ENCODE assay signal across 8 cellular contexts in genomic region chr6:27872634-27873028, GRCh38. TPM values are rescaled to one million over a fixed set of nuclear protein-coding genes. Genes with fewer than 3 reads are reported as not detected.
DNase-seq lines count a peak whose midpoint lies in the region; ATAC-seq, FAIRE-seq and TF ChIP-seq lines count a peak whose summit lies in the region.

No MANE protein-coding gene starts in this region.

- H2BK120ac ChIP-seq in mesendoderm (ENCODE audit: low read depth, low read length), result peak overlapping the region; percentile 31

- H3K4me3 Mint-ChIP-seq in activated CD4-positive, alpha-beta T cell treated with anti-CD3 and anti-CD28 coated beads, Interleukin-2, amount 10 ng/mL, durations not matched to agents 7 days and 5 days, result peak overlapping the region; percentile 92
- peak overlapping the region; percentile 90 to 99 (median 95) for H3K4me3 Mint-ChIP-seq in IgD-negative memory B cell

- no peaks in the 10 kb centered on the region for H3K27me3 Mint-ChIP-seq in activated CD4-positive, alpha-beta T cell treated with anti-CD3 and anti-CD28 coated beads, Interleukin-2, amount 10 ng/mL, durations not matched to agents 7 days and 5 days
- no peaks in the 10 kb centered on the region for H3K27me3 Mint-ChIP-seq in IgD-negative memory B cell

- no TSS peak for BruUV-seq in GM12878 (replicated peaks; lab: Mats Ljungman, UMichigan)

- TF ChIP-seq EP300 in GM12878 (IDR thresholded peaks at IDR 0.05; ENCODE audit: borderline replicate concordance in 1 of 2, control insufficient read depth in 1 of 2, low read depth in 2 of 2, low read length in 2 of 2), result no peak

- peak overlapping the region; percentile 96 for H3K18ac ChIP-seq in mesendoderm (ENCODE audit: low read length)

- peak; percentile 37 for DNase-seq in activated CD4-positive, alpha-beta T cell treated with anti-CD3 and anti-CD28 coated beads, Interleukin-2, amount 10 ng/mL, durations not matched to agents 7 days and 5 days
- DNase-seq in activated CD4-positive, alpha-beta T cell treated with anti-CD3 and anti-CD28 coated beads, Interleukin-2, amount 50 U/mL, for 1 hour, result no peak
- no peak for DNase-seq in GM12878 (ENCODE audit: low read depth, low spot score)
- DNase-seq in mesendoderm, result no peak
- no peak for DNase-seq in aorta
- no peak for DNase-seq in GM13976 (ENCODE audit: low spot score)
- no peak for DNase-seq in hypothalamus (lab: John Stamatoyannopoulos, UW)

- POLR2A ChIA-PET in activated CD4-positive, alpha-beta T cell treated with anti-CD3 and anti-CD28 coated beads, Interleukin-2, amount 10 ng/mL, durations not matched to agents 7 days and 5 days (lab: Charles Lee), result interaction anchor here (0.6 to 12.5 kb wide), 21 partner anchors 9 to 1846 kb away, joined by 3 to 593 read pairs (median 5); partner anchors contain the start of gene ZSCAN26
- POLR2A ChIA-PET in GM12878 (lab: Charles Lee), result interaction anchor here (0.8 to 4.7 kb wide), 10 partner anchors 10 to 1847 kb away, joined by 3 to 19 read pairs (median 9); a partner anchor contains a TSS

- H3K27ac ChIP-seq in GM12878 (ENCODE audit: control insufficient read depth, insufficient read depth), result peak overlapping the region; percentile 97
- H3K27ac ChIP-seq in mesendoderm (ENCODE audit: low read depth, low read length), result peak overlapping the region; percentile 74
- H3K27ac ChIP-seq in aorta (ENCODE audit: low read depth in 1 of 2, low read length in 2 of 2), result no peak overlapping the region

- SMC1A ChIA-PET in GM12878 (lab: Charles Lee; ENCODE audit: uncharacterized antibody, unreplicated experiment), result interaction anchor here (1.1 to 3.8 kb wide), 6 partner anchors 16 to 51 kb away, joined by 3 to 21 read pairs (median 4); a partner anchor contains a TSS

- in situ Hi-C loops in GM12878 (cut with MboI), result no loop called here
- in situ Hi-C loops in GM13976 (cut with MboI; ENCODE audit: low sequenced_read_pairs, unreplicated experiment), result no loop called here

- no peak overlapping the region for H2BK15ac ChIP-seq in mesendoderm (replicated peaks; ENCODE audit: low read depth)

- H3K56ac ChIP-seq in mesendoderm (ENCODE audit: low read length), result peak overlapping the region; percentile 89

- peaks cover 62% of the 10 kb centered on the region for H3K4me1 Mint-ChIP-seq in activated CD4-positive, alpha-beta T cell treated with anti-CD3 and anti-CD28 coated beads, Interleukin-2, amount 10 ng/mL, durations not matched to agents 7 days and 5 days
- peaks cover 21 to 27% (median 24%) of the 10 kb centered on the region in 3 donors for H3K4me1 Mint-ChIP-seq in IgD-negative memory B cell

- H3K9me3 ChIP-seq in GM12878 (replicated peaks; ENCODE audit: control insufficient read depth, insufficient read depth, low read length) (no peaks in the 10 kb centered on the region), aorta (ENCODE audit: control insufficient read depth, low read length) (no peaks in the 10 kb centered on the region)

- peak overlapping the region; percentile 87 for H2AFZ ChIP-seq in GM12878 (ENCODE audit: control insufficient read depth, low read depth, low read length)

- H2BK5ac ChIP-seq in mesendoderm (ENCODE audit: low read length), result peak overlapping the region; percentile 81

- peak overlapping the region; percentile 55 for H3K4me2 ChIP-seq in GM12878 (ENCODE audit: control insufficient read depth, insufficient read depth)
- H3K4me2 ChIP-seq in mesendoderm (ENCODE audit: low read length), result peak overlapping the region; percentile 44

- peaks cover 6% of the 10 kb centered on the region for H3K9me3 Mint-ChIP-seq in activated CD4-positive, alpha-beta T cell treated with anti-CD3 and anti-CD28 coated beads, Interleukin-2, amount 10 ng/mL, durations not matched to agents 7 days and 5 days
- H3K9me3 Mint-ChIP-seq in IgD-negative memory B cell, result peaks cover 0 to 4% (median 3%) of the 10 kb centered on the region in 3 donors

- no peak overlapping the region for H4K8ac ChIP-seq in mesendoderm (ENCODE audit: low read depth, low read length)

- H3K27me3 ChIP-seq in GM12878 (replicated peaks in 1 of 2; ENCODE audit: control insufficient read depth in 2 of 2, insufficient read depth in 2 of 2, low read length in 1 of 2) (no peaks in the 10 kb centered on the region), mesendoderm (ENCODE audit: insufficient read depth, low read length, poor library complexity) (no peaks in the 10 kb centered on the region), aorta (ENCODE audit: control insufficient read depth in 1 of 2, insufficient read depth in 2 of 2, low read length in 1 of 2) (no peaks in the 10 kb centered on the region)

- no peaks in the 10 kb centered on the region for H4K20me1 ChIP-seq in GM12878 (ENCODE audit: control insufficient read depth, insufficient read depth)

- no peak overlapping the region for H3K23ac ChIP-seq in mesendoderm (ENCODE audit: low read length)

- no peak for TF ChIP-seq POLR2A in GM12878 (IDR thresholded peaks at IDR 0.05; ENCODE audit: low read depth, low read length)

- peaks cover 14% of the 10 kb centered on the region for H3K36me3 Mint-ChIP-seq in activated CD4-positive, alpha-beta T cell treated with anti-CD3 and anti-CD28 coated beads, Interleukin-2, amount 10 ng/mL, durations not matched to agents 7 days and 5 days (ENCODE audit: low read depth)
- peaks cover 3% of the 10 kb centered on the region for H3K36me3 Mint-ChIP-seq in IgD-negative memory B cell

- no peaks in the 10 kb centered on the region for H3K36me3 ChIP-seq in GM12878 (ENCODE audit: control insufficient read depth in 2 of 2, insufficient read depth in 2 of 2, low read length in 1 of 2)
- H3K36me3 ChIP-seq in mesendoderm (ENCODE audit: control insufficient read depth, insufficient read depth, low read length), result no peaks in the 10 kb centered on the region
- H3K36me3 ChIP-seq in aorta (ENCODE audit: control insufficient read depth in 1 of 2, insufficient read depth in 2 of 2, low read length in 1 of 2), result no peaks in the 10 kb centered on the region

- H3K4me3 ChIP-seq in GM12878 (peak overlapping the region; percentile 69), mesendoderm (ENCODE audit: low read length) (peak overlapping the region; percentile 32), aorta (ENCODE audit: low read length in 2 of 2) (peak overlapping the region; percentile 57 to 74)

- no peaks in the 10 kb centered on the region for H3K79me2 ChIP-seq in GM12878 (ENCODE audit: control insufficient read depth, insufficient read depth, low read length)
- no peaks in the 10 kb centered on the region for H3K79me2 ChIP-seq in mesendoderm (ENCODE audit: control insufficient read depth, insufficient read depth, low read length)

- intact Hi-C loops in GM12878 (cut with micrococcal nuclease; ENCODE audit: unreplicated experiment), result loop anchor here (2.0 kb wide), 1 partner anchor 18 kb away; a partner anchor contains a TSS
- intact Hi-C loops in aorta (cut with DNase I), result no loop called here

- peak overlapping the region; percentile 99 for H3K27ac Mint-ChIP-seq in activated CD4-positive, alpha-beta T cell treated with anti-CD3 and anti-CD28 coated beads, Interleukin-2, amount 10 ng/mL, durations not matched to agents 7 days and 5 days
- H3K27ac Mint-ChIP-seq in IgD-negative memory B cell, result peak overlapping the region; percentile 92 to 97 (median 96)

- ATAC-seq in GM12878 (peak; percentile 62), aorta (ENCODE audit: low FRiP score) (peak; percentile 2)

- no peak for FAIRE-seq in GM12878 (lab: Jason Lieb, UNC)

- no peak overlapping the region for H4K5ac ChIP-seq in mesendoderm (ENCODE audit: low read length)

- H3K4me1 ChIP-seq in GM12878 (ENCODE audit: control insufficient read depth, insufficient read depth, low read length) (peaks cover 20% of the 10 kb centered on the region), mesendoderm (ENCODE audit: control insufficient read depth, low read depth, low read length) (peaks cover 2% of the 10 kb centered on the region), aorta (ENCODE audit: control insufficient read depth in 1 of 2, insufficient read depth in 2 of 2, low read length in 2 of 2) (no peaks in the 10 kb centered on the region)

- RAD21 ChIA-PET in GM12878 (lab: Charles Lee; ENCODE audit: unreplicated experiment), result interaction anchor here (0.7 to 4.3 kb wide), 9 partner anchors 17 to 77 kb away, joined by 3 to 32 read pairs (median 4); a partner anchor contains a TSS

- H3K9ac ChIP-seq in GM12878 (ENCODE audit: control insufficient read depth, insufficient read depth, low read length) (peak overlapping the region; percentile 75), mesendoderm (ENCODE audit: low read length) (peak overlapping the region; percentile 94)

- TF ChIP-seq RAD21 in GM12878 (IDR thresholded peaks at IDR 0.05; ENCODE audit: insufficient read depth, low read depth, low read length), result no peak

- H2AK5ac ChIP-seq in mesendoderm (ENCODE audit: low read length), result no peak overlapping the region

- TF ChIP-seq CTCF in GM12878 (IDR thresholded peaks at IDR 0.05 in 2 of 3, conservative IDR thresholded peaks at IDR 0.05 in 1 of 3; ENCODE audit: control insufficient read depth in 2 of 3, extremely low read depth in 1 of 3, insufficient read depth in 1 of 3, low read depth in 3 of 3, low read length in 3 of 3), result no peak
- TF ChIP-seq CTCF in GM13976 (IDR thresholded peaks at IDR 0.05; ENCODE audit: borderline replicate concordance, control extremely low read depth, extremely low read depth, insufficient read depth, missing control alignments), result no peak

- under 1% methylated on average over 16 of the region's 16 CpGs for WGBS in GM12878 (ENCODE audit: insufficient coverage, insufficient replicate concordance, low lambda C conversion rate, missing lambda C conversion rate)
- WGBS in mesendoderm (ENCODE audit: extremely low coverage, insufficient coverage, low lambda C conversion rate), result no CpG with 5 or more reads among the region's 16 CpGs
- WGBS in aorta, 2 donors, result 1% methylated on average over 16 of the region's 16 CpGs

- H3K79me1 ChIP-seq in mesendoderm (ENCODE audit: low read length), result no peaks in the 10 kb centered on the region

- CTCF ChIA-PET in activated CD4-positive, alpha-beta T cell treated with anti-CD3 and anti-CD28 coated beads, Interleukin-2, amount 10 ng/mL, durations not matched to agents 7 days and 5 days (lab: Charles Lee), result interaction anchor here (0.9 to 4.8 kb wide), 9 partner anchors 9 to 100 kb away, joined by 3 to 43 read pairs (median 8); a partner anchor contains a TSS
- CTCF ChIA-PET in GM12878 (lab: Yijun Ruan, JAX), result interaction anchor here (1.4 to 3.1 kb wide), 4 partner anchors 17 to 483 kb away, joined by 3 to 19 read pairs (median 4); a partner anchor contains a TSS

- H3K4ac ChIP-seq in mesendoderm (ENCODE audit: low read depth, low read length), result peak overlapping the region; percentile 93

RNA-seq across cellular contexts. Expression of gene OR2B2, which starts 39.6 kb away (rescaled TPM):
- total RNA-seq in activated CD4-positive, alpha-beta T cell treated with anti-CD3 and anti-CD28 coated beads, Interleukin-2, amount 10 ng/mL, durations not matched to agents 7 days and 5 days, result not detected
- polyA plus RNA-seq in IgD-negative memory B cell, result not detected
- total RNA-seq in GM12878 (2013; cell fraction: nucleolus; rRNA removed), result not detected in 2 replicates
- total RNA-seq in GM12878 (2014; rRNA removed), result not detected in 2 replicates
- not detected in 2 replicates for total RNA-seq in GM12878 (2014; rRNA removed; fragmentation: Illumina TruSeq; extraction: Trizol)
- not detected in 2 replicates for total RNA-seq in GM12878 (2021)
- not detected for polyA plus RNA-seq in GM12878 (2011; ENCODE audit: low read depth)
- polyA plus RNA-seq in GM12878 (2011; rRNA removed), result not detected in 2 replicates
- polyA plus RNA-seq in GM12878 (2011; cell fraction: cytosol; rRNA removed), result not detected in 2 replicates
- polyA plus RNA-seq in GM12878 (2011; cell fraction: nucleus; rRNA removed), result not detected in 2 replicates
- not detected in 2 replicates for polyA plus RNA-seq in GM12878 (2012)
- polyA plus RNA-seq in GM12878 (2014; fragmentation: Illumina TruSeq; extraction: Trizol), result not detected in 2 replicates
- not detected for polyA plus RNA-seq in GM12878 (2014; fragmentation: Nextera tagmentation; extraction: Ambion mirVana)
- not detected in 2 replicates for polyA plus RNA-seq in GM12878 (2014; rRNA removed)
- polyA plus RNA-seq in GM12878 (2016; fragmentation: Nextera tagmentation; extraction: Ambion mirVana), result not detected
- polyA minus RNA-seq in GM12878 (2011; rRNA and poly(A)+ RNA removed), result not detected in 2 replicates
- not detected in 2 replicates for polyA minus RNA-seq in GM12878 (2011; cell fraction: cytosol; rRNA and poly(A)+ RNA removed)
- polyA minus RNA-seq in GM12878 (2011; cell fraction: nucleus; rRNA and poly(A)+ RNA removed), result not detected in 2 replicates
- not detected for polyA plus RNA-seq in mesendoderm (2013, experiment 1 of 2)
- not detected for polyA plus RNA-seq in mesendoderm (2013, experiment 2 of 2)
- total RNA-seq in aorta, result not detected
- polyA plus RNA-seq in aorta, result not detected

Comparison
In these comparisons a context has a peak if more than half of its experiments do, and no peak if none do; other contexts are left out.
1. H3K27ac ChIP-seq: peak in GM12878 (single experiment) and mesendoderm (single experiment); none in aorta (0 of 2).
2. Peak in every context shown above with its lines, with median percentiles within 50 percentile points of each other: H3K4me3 ChIP-seq.